8 cellular contexts compared by ENCODE assay signal in the genomic region with DNA sequence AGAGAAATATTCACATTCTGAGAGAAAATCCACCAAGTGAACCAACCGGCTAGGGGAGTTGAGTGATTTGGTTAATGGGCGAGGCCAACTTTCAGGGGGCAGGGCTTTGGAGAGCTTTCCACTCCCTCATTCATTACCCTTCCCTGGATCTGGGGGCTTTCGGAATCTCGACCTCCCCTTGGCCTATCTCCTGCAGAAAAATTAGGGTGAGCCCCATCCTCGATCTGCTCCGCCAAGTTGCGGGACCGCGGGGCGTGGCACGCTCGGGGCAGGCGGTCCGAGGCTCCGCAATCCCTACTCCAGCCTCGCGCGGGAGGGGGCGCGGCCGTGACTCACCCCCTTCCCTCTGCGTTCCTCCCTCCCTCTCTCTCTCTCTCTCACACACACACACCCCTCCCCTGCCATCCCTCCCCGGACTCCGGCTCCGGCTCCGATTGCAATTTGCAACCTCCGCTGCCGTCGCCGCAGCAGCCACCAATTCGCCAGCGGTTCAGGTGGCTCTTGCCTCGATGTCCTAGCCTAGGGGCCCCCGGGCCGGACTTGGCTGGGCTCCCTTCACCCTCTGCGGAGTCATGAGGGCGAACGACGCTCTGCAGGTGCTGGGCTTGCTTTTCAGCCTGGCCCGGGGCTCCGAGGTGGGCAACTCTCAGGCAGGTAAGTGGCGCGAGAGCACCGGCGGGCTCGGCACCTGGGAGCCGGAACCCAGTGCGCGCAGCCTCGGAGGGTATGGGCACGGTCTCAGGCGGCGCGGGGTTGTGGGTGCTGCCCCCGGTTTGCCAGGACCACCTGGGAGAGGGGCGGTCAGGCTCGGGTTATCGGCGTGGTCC. TPM values are rescaled to one million over a fixed set of nuclear protein-coding genes. Genes with fewer than 3 reads are reported as not detected.
A peak's percentile ranks its signal among the peaks of the same experiment; 100 is the strongest.
DNase-seq lines count a peak whose midpoint lies in the region; FAIRE-seq and TF ChIP-seq lines count a peak whose summit lies in the region.

A gene (plus strand): TSS at position 437 of the 827 bp plus-strand sequence. CDS start 136 bp downstream, at position 573.

- no peak for FAIRE-seq in frontal cortex (lab: Jason Lieb, UNC)

- DNase-seq in GM12864 (ENCODE audit: low read depth) (no peak), HUDEP-2 (lab: John Stamatoyannopoulos, UW; ENCODE audit: unreplicated experiment in 76 of 76) (peak in 53 of 76 experiments; percentile 6 to 68 (median 46)), RWPE1 (ENCODE audit: low spot score) (peak; percentile 97), frontal cortex (ENCODE audit: low spot score in 2 of 2) (peak; percentile 83 to 91), superior temporal gyrus (ENCODE audit: extremely low spot score) (peak; percentile 79)
- DNase-seq in activated naive CD4-positive, alpha-beta T cell treated with Interleukin-2 at 50 U/mL for 16 hours: peak; percentile 75
- DNase-seq in NK-92 treated with Interleukin-12 subunit alpha and Interleukin-12 subunit beta, amount 100 ng/mL, for 24 hours (lab: John Stamatoyannopoulos, UW): no peak

- H3K27ac ChIP-seq in RWPE1 (peak within 1 kb of the TSS; percentile 80), neutrophil (no peak within 1 kb of the TSS)

- peaks cover 17 to 19% of the 10 kb centered on the region in 2 experiments for H3K4me1 ChIP-seq in neutrophil (ENCODE audit: control insufficient read depth in 1 of 2, insufficient read depth in 1 of 2, low read depth in 1 of 2, low read length in 1 of 2)

- peaks cover 77% of the 10 kb centered on the region for H3K27me3 ChIP-seq in neutrophil

- H3K9me3 ChIP-seq in neutrophil: no peaks in the 10 kb centered on the region

- H3K4me3 ChIP-seq in GM12864 (ENCODE audit: low read depth, low read length): peak within 1 kb of the TSS; percentile 52
- peak within 1 kb of the TSS; percentile 44 to 58 for H3K4me3 ChIP-seq in neutrophil (ENCODE audit: low read depth in 1 of 2, low read length in 1 of 2)

- TF ChIP-seq CTCF in GM12864 (IDR thresholded peaks at IDR 0.05; ENCODE audit: low read depth, low read length, missing control alignments): no peak
- TF ChIP-seq CTCF in RWPE1 (conservative IDR thresholded peaks at IDR 0.05; ENCODE audit: low read depth): no peak
- no peak for TF ChIP-seq CTCF in neutrophil (IDR thresholded peaks at IDR 0.05)

- CTCF ChIA-PET in RWPE1 (lab: Yijun Ruan, JAX): interaction anchor here (0.6 to 1.8 kb wide), 16 partner anchors 11 to 948 kb away, joined by 3 to 10 read pairs (median 4); a partner anchor contains a TSS

- POLR2A ChIA-PET in RWPE1 (lab: Yijun Ruan, JAX; ENCODE audit: low non-redundant PET): interaction anchor here (0.6 kb wide), 1 partner anchor 24 kb away, joined by 5 read pairs; a partner anchor contains a TSS

- no peaks in the 10 kb centered on the region for H3K36me3 ChIP-seq in neutrophil

RNA-seq across cellular contexts. Expression of the gene that starts here (rescaled TPM):
- 2.0 TPM for total RNA-seq in frontal cortex

Comparison
In these comparisons a context has a peak if more than half of its experiments do, and no peak if none do; other contexts are left out.
1. DNase-seq: peak in HUDEP-2 (53 of 76), RWPE1 (single experiment), activated naive CD4-positive, alpha-beta T cell treated with Interleukin-2 at 50 U/mL for 16 hours (single experiment), frontal cortex (2 of 2) and superior temporal gyrus (single experiment); none in GM12864 (single experiment) and NK-92 treated with Interleukin-12 subunit alpha and Interleukin-12 subunit beta, amount 100 ng/mL, for 24 hours (single experiment).